ENCODE assay signal across 8 cellular contexts in the genomic region with DNA sequence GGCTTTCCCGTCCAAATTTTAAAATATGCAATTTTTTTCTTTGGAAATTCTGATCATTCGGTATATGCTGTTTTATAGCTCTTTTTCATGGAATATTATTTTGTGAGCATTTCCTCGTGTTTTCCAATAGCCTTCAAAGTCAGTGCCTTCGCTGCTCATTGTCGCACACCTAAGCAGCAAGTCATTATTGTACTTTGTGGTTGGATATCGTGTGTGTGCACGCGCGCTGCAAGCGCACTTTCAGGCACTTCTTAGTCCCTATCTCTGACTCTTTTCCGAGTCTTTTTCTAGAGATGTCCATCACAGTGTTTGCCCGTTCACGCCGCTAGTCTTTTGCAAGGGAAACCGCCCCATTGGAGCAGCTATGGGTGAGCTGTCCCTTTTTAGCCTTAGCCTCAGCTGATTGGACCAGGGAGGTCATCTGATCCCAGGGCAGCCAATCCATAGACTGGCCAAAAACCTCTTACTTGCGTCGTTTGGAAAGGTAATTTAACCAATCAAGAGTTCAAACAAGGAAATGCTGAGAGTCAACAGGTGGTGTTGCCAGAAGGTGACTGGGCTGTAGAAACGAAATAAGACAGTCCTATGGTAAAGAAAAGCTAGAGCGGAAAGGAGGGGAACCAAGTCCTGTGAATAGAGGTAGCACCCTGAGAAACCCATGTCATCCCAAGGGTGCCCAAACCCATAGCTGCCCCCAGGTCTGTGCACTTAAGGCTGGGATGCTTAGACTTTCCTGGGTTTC. TPM values are rescaled to one million over a fixed set of nuclear protein-coding genes. Genes with fewer than 3 reads are reported as not detected.
A peak's percentile ranks its signal among the peaks of the same experiment; 100 is the strongest.
DNase-seq lines count a peak whose midpoint lies in the region; ATAC-seq and TF ChIP-seq lines count a peak whose summit lies in the region.

No MANE protein-coding gene starts in this region.

- no peaks in the 10 kb centered on the region for H3K27me3 ChIP-seq in effector memory CD4-positive, alpha-beta T cell (replicated peaks; ENCODE audit: control insufficient read depth, insufficient read depth, low read length, poor library complexity, severe bottlenecking)
- H3K27me3 ChIP-seq in lower lobe of right lung (ENCODE audit: low read depth) (no peaks in the 10 kb centered on the region), HAP-1 (ENCODE audit: low read depth) (peaks cover 6% of the 10 kb centered on the region)

- in situ Hi-C loops in HAP-1 (cut with MboI; ENCODE audit: low sequenced_read_pairs) = no loop called here

- H3K9me3 Mint-ChIP-seq in activated CD8-positive, alpha-beta T cell treated with anti-CD3 and anti-CD28 coated beads for 36 hours = peaks cover 2% of the 10 kb centered on the region

- H3K9me3 ChIP-seq in effector memory CD4-positive, alpha-beta T cell (ENCODE audit: control insufficient read depth, low read length) = no peaks in the 10 kb centered on the region
- H3K9me3 ChIP-seq in lower lobe of right lung (no peaks in the 10 kb centered on the region), HAP-1 (no peaks in the 10 kb centered on the region)

- H3K36me3 Mint-ChIP-seq in activated CD8-positive, alpha-beta T cell treated with anti-CD3 and anti-CD28 coated beads for 36 hours (ENCODE audit: low read depth) = peaks cover 15% of the 10 kb centered on the region

- TF ChIP-seq CTCF in activated CD8-positive, alpha-beta T cell treated with anti-CD3 and anti-CD28 coated beads for 36 hours (IDR thresholded peaks at IDR 0.05) = no peak
- TF ChIP-seq CTCF in lower lobe of right lung (IDR thresholded peaks at IDR 0.05) = no peak

- peak overlapping the region; percentile 77 for H3K4me3 Mint-ChIP-seq in activated CD8-positive, alpha-beta T cell treated with anti-CD3 and anti-CD28 coated beads for 36 hours

- H3K27ac Mint-ChIP-seq in activated CD8-positive, alpha-beta T cell treated with anti-CD3 and anti-CD28 coated beads for 36 hours = peak overlapping the region; percentile 76

- no peaks in the 10 kb centered on the region for H3K4me1 ChIP-seq in effector memory CD4-positive, alpha-beta T cell (ENCODE audit: control insufficient read depth, insufficient read depth, low read length, poor library complexity, severe bottlenecking)
- peaks cover 6% of the 10 kb centered on the region for H3K4me1 ChIP-seq in lower lobe of right lung
- H3K4me1 ChIP-seq in HAP-1 = no peaks in the 10 kb centered on the region

- H3K4me3 ChIP-seq in effector memory CD4-positive, alpha-beta T cell (ENCODE audit: insufficient read depth, low read depth, low read length, poor library complexity, severe bottlenecking) = peak overlapping the region; percentile 62
- H3K4me3 ChIP-seq in lower lobe of right lung (peak overlapping the region; percentile 67), HAP-1 (no peak overlapping the region)

- POLR2A ChIA-PET in activated CD8-positive, alpha-beta T cell treated with anti-CD3 and anti-CD28 coated beads for 36 hours (lab: Charles Lee) = interaction anchor here (0.7 to 1.9 kb wide), 12 partner anchors 10 to 491 kb away, joined by 3 to 7 read pairs (median 4); a partner anchor contains a TSS

- DNase-seq in NCI-H345 treated with DMSO at 0.1 percent for 48 hours (lab: John Stamatoyannopoulos, UW; ENCODE audit: unreplicated experiment) = peak; percentile 31
- DNase-seq in activated CD8-positive, alpha-beta T cell treated with anti-CD3 and anti-CD28 coated beads for 36 hours = peak; percentile 77
- DNase-seq in effector memory CD4-positive, alpha-beta T cell = peak; percentile 35 to 56 (median 49)
- peak; percentile 85 for DNase-seq in lower lobe of right lung
- peak; percentile 27 to 56 (median 39) for DNase-seq in stimulated activated CD4-positive, alpha-beta T cell treated with anti-CD3 and anti-CD28 coated beads, TNF-alpha, amount 100 ng/mL, for 24 hours (ENCODE audit: low read depth in 3 of 3)
- no peak for DNase-seq in HAP-1 (ENCODE audit: low spot score in 2 of 2)

- ATAC-seq in HG03135 (IDR thresholded peaks at IDR 0.05; ENCODE audit: unreplicated experiment) (peak; percentile 62), lower lobe of right lung (peak; percentile 95)
- peak; percentile 88 for ATAC-seq in activated CD8-positive, alpha-beta T cell treated with anti-CD3 and anti-CD28 coated beads for 36 hours

- peaks cover 26% of the 10 kb centered on the region for H3K27me3 Mint-ChIP-seq in activated CD8-positive, alpha-beta T cell treated with anti-CD3 and anti-CD28 coated beads for 36 hours

- H3K36me3 ChIP-seq in effector memory CD4-positive, alpha-beta T cell (ENCODE audit: control insufficient read depth, insufficient read depth, low read length) = peaks cover 11% of the 10 kb centered on the region
- H3K36me3 ChIP-seq in lower lobe of right lung = peaks cover 26% of the 10 kb centered on the region
- H3K36me3 ChIP-seq in HAP-1 (replicated peaks) = peaks cover 12% of the 10 kb centered on the region

- H3K27ac ChIP-seq in effector memory CD4-positive, alpha-beta T cell (ENCODE audit: insufficient read depth, low read length, poor library complexity, severe bottlenecking) = peak overlapping the region; percentile 59
- peak overlapping the region; percentile 91 for H3K27ac ChIP-seq in lower lobe of right lung

- H3K4me1 Mint-ChIP-seq in activated CD8-positive, alpha-beta T cell treated with anti-CD3 and anti-CD28 coated beads for 36 hours (ENCODE audit: low read depth) = peaks cover 15% of the 10 kb centered on the region

- peak; percentile 26 for TF ChIP-seq POLR2A in GM15510 (IDR thresholded peaks at IDR 0.05; ENCODE audit: borderline replicate concordance, extremely low read depth, insufficient read length)

- intact Hi-C loops in activated CD8-positive, alpha-beta T cell treated with anti-CD3 and anti-CD28 coated beads for 36 hours (cut with micrococcal nuclease) = no loop called here
- intact Hi-C loops in lower lobe of right lung (cut with DNase I) = no loop called here

- CTCF ChIA-PET in activated CD8-positive, alpha-beta T cell treated with anti-CD3 and anti-CD28 coated beads for 36 hours (lab: Charles Lee) = interaction anchor here (0.6 to 1.8 kb wide), 7 partner anchors 9 to 594 kb away, joined by 3 to 7 read pairs (median 3); no protein-coding TSS in a partner anchor

RNA-seq across cellular contexts. Expression of a gene that starts 0.7 kb away (rescaled TPM):
- 1 to 10 TPM; 4.1 to 5.6 TPM for total RNA-seq in activated CD8-positive, alpha-beta T cell treated with anti-CD3 and anti-CD28 coated beads for 36 hours
- total RNA-seq in lower lobe of right lung = 67.7 TPM

Comparison
In these comparisons a context has a peak if more than half of its experiments do, and no peak if none do; other contexts are left out.
1. DNase-seq: peak in NCI-H345 treated with DMSO at 0.1 percent for 48 hours (single experiment), activated CD8-positive, alpha-beta T cell treated with anti-CD3 and anti-CD28 coated beads for 36 hours (single experiment), effector memory CD4-positive, alpha-beta T cell (3 of 3), lower lobe of right lung (single experiment) and stimulated activated CD4-positive, alpha-beta T cell treated with anti-CD3 and anti-CD28 coated beads, TNF-alpha, amount 100 ng/mL, for 24 hours (3 of 3); none in HAP-1 (0 of 2).
2. RNA of a gene that starts 0.7 kb away (total RNA-seq): 67.7 TPM in lower lobe of right lung (single experiment); 4.1 to 5.6 TPM in activated CD8-positive, alpha-beta T cell treated with anti-CD3 and anti-CD28 coated beads for 36 hours; every median in the first group is over 10 times any median in the second.
3. Peak in every context shown above with its lines, with median percentiles within 50 percentile points of each other: ATAC-seq.